Comparison of ENCODE assay signal across 14 cellular contexts in genomic region chr15:63380151-63380827, GRCh38. TPM values are rescaled to one million over a fixed set of nuclear protein-coding genes. Genes with fewer than 3 reads are reported as not detected.
DNase-seq lines count a peak whose midpoint lies in the region; ATAC-seq and TF ChIP-seq lines count a peak whose summit lies in the region.
"Had no signal": no experiment of that assay in that cellular context is flagged by ENCODE, and none has a peak within 500 bp of the region (broad histone marks: within the 10 kb centered on the region; RNA-seq: fewer than 3 reads in every experiment).

No MANE protein-coding gene starts in this region.

- H3K4me3 ChIP-seq in AG04449 (ENCODE audit: low read depth, low read length) (peak overlapping the region; percentile 73), RWPE2 (ENCODE audit: severe bottlenecking) (peak overlapping the region; percentile 40), epithelial cell of esophagus (ENCODE audit: low read length) (peak overlapping the region; percentile 55)
- H3K4me3 ChIP-seq in naive thymus-derived CD4-positive, alpha-beta T cell (ENCODE audit: low read length): no peak overlapping the region

- ATAC-seq in RWPE2 (ENCODE audit: low read depth): no peak
- ATAC-seq in naive thymus-derived CD4-positive, alpha-beta T cell: no peak
- no peak for ATAC-seq in natural killer cell
- no peak for ATAC-seq in activated CD4-positive, CD25-positive, alpha-beta regulatory T cell treated with anti-CD3 and anti-CD28 coated beads, Interleukin-2, amount 50 U/mL, for 24 hours

- peaks cover 0 to 20% (median 12%) of the 10 kb centered on the region in 7 donors for H3K4me1 Mint-ChIP-seq in naive thymus-derived CD4-positive, alpha-beta T cell
- H3K4me1 Mint-ChIP-seq in natural killer cell: peaks cover 0 to 8% of the 10 kb centered on the region in 2 donors

- peak overlapping the region; percentile 63 for H3K27ac ChIP-seq in RWPE2 (ENCODE audit: poor library complexity, severe bottlenecking)
- no peak overlapping the region for H3K27ac ChIP-seq in naive thymus-derived CD4-positive, alpha-beta T cell (ENCODE audit: low read depth, low read length)

- H3K36me3 Mint-ChIP-seq in naive thymus-derived CD4-positive, alpha-beta T cell: peaks cover 0 to 3% (median 0%) of the 10 kb centered on the region in 5 donors
- H3K36me3 Mint-ChIP-seq in natural killer cell: no peaks in the 10 kb centered on the region

- peaks cover 41% of the 10 kb centered on the region for H3K4me1 ChIP-seq in RWPE2 (ENCODE audit: insufficient read depth, poor library complexity, severe bottlenecking)
- no peaks in the 10 kb centered on the region for H3K4me1 ChIP-seq in naive thymus-derived CD4-positive, alpha-beta T cell (ENCODE audit: control insufficient read depth in 2 of 2, insufficient read depth in 2 of 2, low read length in 2 of 2)

- no peak for DNase-seq in AG04449 (ENCODE audit: low read depth, low spot score)
- DNase-seq in RWPE2 (ENCODE audit: low spot score): peak; percentile 3
- no peak for DNase-seq in epithelial cell of esophagus (ENCODE audit: low read depth)
- no peak for DNase-seq in naive thymus-derived CD4-positive, alpha-beta T cell
- no peak for DNase-seq in natural killer cell
- DNase-seq in DMS153 (lab: John Stamatoyannopoulos, UW): no peak
- DNase-seq in ACHN: no peak
- DNase-seq: activated CD8-positive, alpha-beta memory T cell treated with anti-CD3 and anti-CD28 coated beads, Interleukin-2, amount 50 U/mL, for 4 hours; aorta; left cardiac atrium; NCI-H1930; pancreas; T1000 had no signal

- in situ Hi-C loops in ACHN (cut with HindIII; ENCODE audit: low pct_ligation_motif_present, low pct_unique_long_range_greater_than_20kb, low sequenced_read_pairs): no loop called here

- H3K9me3 ChIP-seq in RWPE2 (ENCODE audit: severe bottlenecking): peaks cover under 1% of the 10 kb centered on the region
- H3K9me3 ChIP-seq in naive thymus-derived CD4-positive, alpha-beta T cell (ENCODE audit: control insufficient read depth in 2 of 3, low read length in 3 of 3): no peaks in the 10 kb centered on the region
- H3K9me3 ChIP-seq: pancreas had no signal

- peak overlapping the region in 6 of 10 donors; percentile 13 to 78 (median 56) for H3K4me3 Mint-ChIP-seq in naive thymus-derived CD4-positive, alpha-beta T cell
- no peak overlapping the region for H3K4me3 Mint-ChIP-seq in natural killer cell

- TF ChIP-seq CTCF in AG04449 (IDR thresholded peaks at IDR 0.05; ENCODE audit: insufficient read depth, low read length, missing control alignments) (no peak), RWPE2 (IDR thresholded peaks at IDR 0.05; ENCODE audit: poor library complexity, severe bottlenecking) (no peak), epithelial cell of esophagus (IDR thresholded peaks at IDR 0.05; ENCODE audit: insufficient read depth, low read depth, low read length, missing control alignments) (no peak), natural killer cell (IDR thresholded peaks at IDR 0.05) (no peak)

- H3K27me3 ChIP-seq in RWPE2 (ENCODE audit: insufficient read depth, poor library complexity, severe bottlenecking): no peaks in the 10 kb centered on the region
- H3K27me3 ChIP-seq in naive thymus-derived CD4-positive, alpha-beta T cell (ENCODE audit: control insufficient read depth in 2 of 2, insufficient read depth in 2 of 2, low read length in 2 of 2): no peaks in the 10 kb centered on the region
- H3K27me3 ChIP-seq: pancreas had no signal

- POLR2A ChIA-PET in AG04449 (lab: Yijun Ruan, JAX): no interaction called here
- POLR2A ChIA-PET in naive thymus-derived CD4-positive, alpha-beta T cell (lab: Charles Lee): no interaction called here

- H3K27ac Mint-ChIP-seq in naive thymus-derived CD4-positive, alpha-beta T cell: no peak overlapping the region
- H3K27ac Mint-ChIP-seq in natural killer cell: no peak overlapping the region

- H3K9me3 Mint-ChIP-seq in naive thymus-derived CD4-positive, alpha-beta T cell: peaks cover 0 to 2% (median 0%) of the 10 kb centered on the region in 11 donors
- no peaks in the 10 kb centered on the region for H3K9me3 Mint-ChIP-seq in natural killer cell

- H3K27me3 Mint-ChIP-seq in naive thymus-derived CD4-positive, alpha-beta T cell: peaks cover 51 to 70% (median 65%) of the 10 kb centered on the region in 5 donors
- peaks cover 56 to 77% of the 10 kb centered on the region in 2 donors for H3K27me3 Mint-ChIP-seq in natural killer cell (ENCODE audit: low read depth in 2 of 2)

- H3K36me3 ChIP-seq in RWPE2 (ENCODE audit: low read depth): no peaks in the 10 kb centered on the region
- H3K36me3 ChIP-seq in naive thymus-derived CD4-positive, alpha-beta T cell (ENCODE audit: control insufficient read depth in 2 of 3, insufficient read depth in 3 of 3, low read length in 3 of 3): no peaks in the 10 kb centered on the region
- H3K36me3 ChIP-seq: pancreas had no signal

- CTCF ChIA-PET in AG04449 (lab: Yijun Ruan, JAX): interaction anchor here (0.6 to 2.7 kb wide), 6 partner anchors 9 to 177 kb away, joined by 3 to 9 read pairs (median 6); no protein-coding TSS in a partner anchor
- CTCF ChIA-PET in naive thymus-derived CD4-positive, alpha-beta T cell (lab: Charles Lee): no interaction called here

- intact Hi-C loops in naive thymus-derived CD4-positive, alpha-beta T cell (cut with micrococcal nuclease): no loop called here
- intact Hi-C loops in natural killer cell (cut with micrococcal nuclease): no loop called here

RNA-seq across cellular contexts. Expression of gene CA12, which starts 1.4 kb away (rescaled TPM):
- total RNA-seq in naive thymus-derived CD4-positive, alpha-beta T cell: under 1 TPM in 1 of 5 experiments, not detected in 4; 0.02 TPM
- polyA plus RNA-seq in naive thymus-derived CD4-positive, alpha-beta T cell: not detected
- total RNA-seq in natural killer cell: not detected
